15 cellular contexts compared by ENCODE assay signal in genomic region chr16:2091722-2092620, GRCh38. TPM values are rescaled to one million over a fixed set of nuclear protein-coding genes. Genes with fewer than 3 reads are reported as not detected.
DNase-seq lines count a peak whose midpoint lies in the region; ATAC-seq and TF ChIP-seq lines count a peak whose summit lies in the region.
"Had no signal": no experiment of that assay in that cellular context is flagged by ENCODE, and none has a peak within 500 bp of the region (broad histone marks: within the 10 kb centered on the region; RNA-seq: fewer than 3 reads in every experiment).

No MANE protein-coding gene starts in this region.

- peak overlapping the region; percentile 49 for H3K4me3 Mint-ChIP-seq in nephron progenitor cell
- H3K4me3 Mint-ChIP-seq in activated naive CD8-positive, alpha-beta T cell treated with anti-CD3 and anti-CD28 coated beads for 36 hours: no peak overlapping the region
- H3K4me3 Mint-ChIP-seq: activated B cell treated with CpG ODN at 0.5 μM for 24 hours, naive B cell had no signal

- H3K4me3 ChIP-seq in OCI-LY1 (ENCODE audit: low read depth, low read length, poor library complexity, severe bottlenecking): no peak overlapping the region
- peak overlapping the region in 1 of 4 donors; percentile 12 for H3K4me3 ChIP-seq in esophagus muscularis mucosa
- H3K4me3 ChIP-seq: GM12878, HAP-1, SK-N-MC had no signal

- peaks cover 16% of the 10 kb centered on the region for H3K36me3 Mint-ChIP-seq in nephron progenitor cell (ENCODE audit: low read depth)
- peaks cover 6% of the 10 kb centered on the region for H3K36me3 Mint-ChIP-seq in activated naive CD8-positive, alpha-beta T cell treated with anti-CD3 and anti-CD28 coated beads for 36 hours
- H3K36me3 Mint-ChIP-seq: naive B cell had no signal

- H3K36me3 ChIP-seq in OCI-LY1 (ENCODE audit: insufficient read depth, low read length): peaks cover 23% of the 10 kb centered on the region; the same call in 1 of the 2 replicates
- peaks cover 64 to 100% (median 96%) of the 10 kb centered on the region in 4 donors for H3K36me3 ChIP-seq in esophagus muscularis mucosa

- intact Hi-C loops in esophagus muscularis mucosa (cut with DNase I): no loop called here

- no peaks in the 10 kb centered on the region for H3K9me2 ChIP-seq in OCI-LY1 (ENCODE audit: low read depth, low read length)

- DNase-seq in COLO668 (lab: John Stamatoyannopoulos, UW; ENCODE audit: unreplicated experiment) (peak; percentile 81), esophagus muscularis mucosa (ENCODE audit: extremely low spot score) (no peak), nephron progenitor cell (no peak), HUDEP-2 (lab: John Stamatoyannopoulos, UW; ENCODE audit: unreplicated experiment in 76 of 76) (no peak)
- no peak for DNase-seq in activated CD8-positive, alpha-beta memory T cell treated with anti-CD3 and anti-CD28 coated beads, Interleukin-2, amount 50 U/mL, for 48 hours
- DNase-seq in activated naive CD8-positive, alpha-beta T cell treated with anti-CD3 and anti-CD28 coated beads for 36 hours: no peak
- DNase-seq: activated B cell treated with CpG ODN at 0.5 μM for 24 hours, activated T-cell treated with anti-CD3 and anti-CD28 coated beads for 4 hours, naive B cell, NCI-H1694 had no signal

- no peak for ATAC-seq in GM19463 (IDR thresholded peaks at IDR 0.05; ENCODE audit: unreplicated experiment)

- no peaks in the 10 kb centered on the region for H3K9me3 ChIP-seq in OCI-LY1 (ENCODE audit: low read length)
- H3K9me3 ChIP-seq in esophagus muscularis mucosa: no peaks in the 10 kb centered on the region
- H3K9me3 ChIP-seq: HAP-1 had no signal

- no peak for TF ChIP-seq EP300 in esophagus muscularis mucosa (IDR thresholded peaks at IDR 0.05)

- H3K9ac ChIP-seq in OCI-LY1 (ENCODE audit: low read length): no peak overlapping the region

- H3K9me3 Mint-ChIP-seq in nephron progenitor cell: no peaks in the 10 kb centered on the region
- no peaks in the 10 kb centered on the region for H3K9me3 Mint-ChIP-seq in activated naive CD8-positive, alpha-beta T cell treated with anti-CD3 and anti-CD28 coated beads for 36 hours
- H3K9me3 Mint-ChIP-seq: activated B cell treated with CpG ODN at 0.5 μM for 24 hours, naive B cell had no signal

- TF ChIP-seq POLR2A in esophagus muscularis mucosa (IDR thresholded peaks at IDR 0.05; ENCODE audit: low read depth): no peak

- no peaks in the 10 kb centered on the region for H3K79me2 ChIP-seq in OCI-LY1 (ENCODE audit: insufficient read depth, low read length)

- H3K27ac ChIP-seq in OCI-LY1 (ENCODE audit: low read depth, low read length, poor library complexity, severe bottlenecking) (no peak overlapping the region), esophagus muscularis mucosa (replicated peaks in 1 of 4) (peak overlapping the region; percentile 66 to 86 (median 72))
- H3K27ac ChIP-seq: SK-N-MC had no signal

- H4K20me1 ChIP-seq in OCI-LY1 (ENCODE audit: insufficient read depth, low read length): no peaks in the 10 kb centered on the region

- H3K4me1 ChIP-seq in OCI-LY1 (ENCODE audit: insufficient read depth, low read length, severe bottlenecking) (peaks cover 10% of the 10 kb centered on the region), esophagus muscularis mucosa (peaks cover 0 to 42% (median 24%) of the 10 kb centered on the region in 4 donors)
- H3K4me1 ChIP-seq: HAP-1 had no signal

- no peaks in the 10 kb centered on the region for H3K27me3 Mint-ChIP-seq in nephron progenitor cell (ENCODE audit: low read depth, poor library complexity)
- H3K27me3 Mint-ChIP-seq in activated naive CD8-positive, alpha-beta T cell treated with anti-CD3 and anti-CD28 coated beads for 36 hours: no peaks in the 10 kb centered on the region
- H3K27me3 Mint-ChIP-seq: activated B cell treated with CpG ODN at 0.5 μM for 24 hours, naive B cell had no signal

- H3F3A ChIP-seq in OCI-LY1 (ENCODE audit: insufficient read depth, low read length): no peaks in the 10 kb centered on the region; the same call in 1 of the 2 replicates

- 72% methylated on average over 17 of the region's 48 CpGs for WGBS in esophagus muscularis mucosa

- peak overlapping the region; percentile 28; the same call in 1 of the 2 replicates for H3K4me2 ChIP-seq in OCI-LY1 (ENCODE audit: low read length)

- H3K27ac Mint-ChIP-seq in nephron progenitor cell: no peak overlapping the region
- H3K27ac Mint-ChIP-seq in activated naive CD8-positive, alpha-beta T cell treated with anti-CD3 and anti-CD28 coated beads for 36 hours: no peak overlapping the region
- H3K27ac Mint-ChIP-seq: activated B cell treated with CpG ODN at 0.5 μM for 24 hours, naive B cell had no signal

- peaks cover 10% of the 10 kb centered on the region for H3K4me1 Mint-ChIP-seq in nephron progenitor cell
- H3K4me1 Mint-ChIP-seq in activated naive CD8-positive, alpha-beta T cell treated with anti-CD3 and anti-CD28 coated beads for 36 hours: no peaks in the 10 kb centered on the region
- H3K4me1 Mint-ChIP-seq: naive B cell had no signal

- no peaks in the 10 kb centered on the region for H3K27me3 ChIP-seq in OCI-LY1 (ENCODE audit: insufficient read depth, low read length)
- H3K27me3 ChIP-seq in esophagus muscularis mucosa: no peaks in the 10 kb centered on the region

- no peak overlapping the region for H2AFZ ChIP-seq in OCI-LY1 (ENCODE audit: low read length)

- TF ChIP-seq CTCF in OCI-LY1 (IDR thresholded peaks at IDR 0.05; ENCODE audit: low read length) (no peak), esophagus muscularis mucosa (IDR thresholded peaks at IDR 0.05) (no peak), nephron progenitor cell (IDR thresholded peaks at IDR 0.05) (no peak)

RNA-seq across cellular contexts. Expression of gene PKD1, which starts 43.7 kb away (rescaled TPM):
- 100 to 1,000 TPM; 297 to 459 (median 366) TPM for total RNA-seq in esophagus muscularis mucosa
- total RNA-seq in activated naive CD8-positive, alpha-beta T cell treated with anti-CD3 and anti-CD28 coated beads for 36 hours: 10 to 100 TPM; 52.6 to 54.5 TPM

RNA-seq across cellular contexts. Expression of gene TSC2, which starts 44.2 kb away (rescaled TPM):
- total RNA-seq in esophagus muscularis mucosa: 10 to 100 TPM; 41.3 to 71.7 (median 52.0) TPM
- total RNA-seq in activated naive CD8-positive, alpha-beta T cell treated with anti-CD3 and anti-CD28 coated beads for 36 hours: 10 to 100 TPM; 52.3 to 57.5 TPM

RNA-seq across cellular contexts. Expression of gene NTHL1, which starts 44.3 kb away (rescaled TPM):
- total RNA-seq in esophagus muscularis mucosa: 10 to 100 TPM; 11.8 to 25.2 (median 18.9) TPM
- 10 to 100 TPM; 30.6 to 32.0 TPM for total RNA-seq in activated naive CD8-positive, alpha-beta T cell treated with anti-CD3 and anti-CD28 coated beads for 36 hours

RNA-seq across cellular contexts. Expression of gene RAB26, which starts 56.5 kb away (rescaled TPM):
- not detected for total RNA-seq in esophagus muscularis mucosa
- total RNA-seq in activated naive CD8-positive, alpha-beta T cell treated with anti-CD3 and anti-CD28 coated beads for 36 hours: under 1 TPM; 0.26 to 0.35 TPM
- total RNA-seq: activated B cell treated with CpG ODN at 0.5 μM for 24 hours had no signal

Comparison
In these comparisons a context has a peak if more than half of its experiments do, and no peak if none do; other contexts are left out.
1. RNA of gene PKD1, which starts 43.7 kb away (total RNA-seq): 297 to 459 TPM in esophagus muscularis mucosa; 52.6 to 54.5 TPM in activated naive CD8-positive, alpha-beta T cell treated with anti-CD3 and anti-CD28 coated beads for 36 hours; every median in the first group is over 4 times any median in the second.